Comparison of ENCODE assay signal across 1 cellular context in the genomic region with DNA sequence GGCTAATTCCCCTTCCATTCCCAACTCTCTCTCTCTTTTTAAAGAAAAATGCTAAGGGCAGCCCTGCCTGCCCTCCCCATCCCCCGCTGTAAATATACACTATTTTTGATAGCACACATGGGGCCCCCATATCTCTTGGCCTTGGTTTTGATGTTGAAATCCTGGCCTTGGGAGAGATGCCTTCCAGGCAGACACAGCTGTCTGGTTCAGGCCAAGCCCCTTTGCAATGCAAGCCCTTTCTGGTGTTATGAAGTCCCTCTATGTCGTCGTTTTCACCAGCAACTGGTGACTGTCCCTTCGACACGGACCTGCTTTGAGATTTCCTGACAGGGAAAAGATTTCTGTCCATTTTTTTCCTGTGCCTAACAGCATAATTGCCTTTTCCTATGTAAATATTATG.
TF ChIP-seq lines count a peak whose summit lies in the region.

No MANE protein-coding gene starts in this region.

TF ChIP-seq in GM23338, 12 proteins besides CTCF, POLR2A, EP300 and RAD21 (continued from another document):
- TF ChIP-seq, protein P1, sequence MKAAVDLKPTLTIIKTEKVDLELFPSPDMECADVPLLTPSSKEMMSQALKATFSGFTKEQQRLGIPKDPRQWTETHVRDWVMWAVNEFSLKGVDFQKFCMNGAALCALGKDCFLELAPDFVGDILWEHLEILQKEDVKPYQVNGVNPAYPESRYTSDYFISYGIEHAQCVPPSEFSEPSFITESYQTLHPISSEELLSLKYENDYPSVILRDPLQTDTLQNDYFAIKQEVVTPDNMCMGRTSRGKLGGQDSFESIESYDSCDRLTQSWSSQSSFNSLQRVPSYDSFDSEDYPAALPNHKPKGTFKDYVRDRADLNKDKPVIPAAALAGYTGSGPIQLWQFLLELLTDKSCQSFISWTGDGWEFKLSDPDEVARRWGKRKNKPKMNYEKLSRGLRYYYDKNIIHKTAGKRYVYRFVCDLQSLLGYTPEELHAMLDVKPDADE (IDR thresholded peaks at IDR 0.05) = no peak
- TF ChIP-seq CREB1 (CRISPR knock-in tag; IDR thresholded peaks at IDR 0.05; ENCODE audit: low read depth) (no peak), ZNF462 (CRISPR knock-in tag; IDR thresholded peaks at IDR 0.05) (no peak), STAT1 (IDR thresholded peaks at IDR 0.05; ENCODE audit: unreplicated experiment) (no peak), POLR2AphosphoS5 (IDR thresholded peaks at IDR 0.05; ENCODE audit: low read depth) (no peak), JUNB (IDR thresholded peaks at IDR 0.05; ENCODE audit: unreplicated experiment) (no peak), EZH2 (IDR thresholded peaks at IDR 0.05; ENCODE audit: low read depth, unreplicated experiment) (no peak)
